ENCODE assay signal across 12 cellular contexts in the genomic region with DNA sequence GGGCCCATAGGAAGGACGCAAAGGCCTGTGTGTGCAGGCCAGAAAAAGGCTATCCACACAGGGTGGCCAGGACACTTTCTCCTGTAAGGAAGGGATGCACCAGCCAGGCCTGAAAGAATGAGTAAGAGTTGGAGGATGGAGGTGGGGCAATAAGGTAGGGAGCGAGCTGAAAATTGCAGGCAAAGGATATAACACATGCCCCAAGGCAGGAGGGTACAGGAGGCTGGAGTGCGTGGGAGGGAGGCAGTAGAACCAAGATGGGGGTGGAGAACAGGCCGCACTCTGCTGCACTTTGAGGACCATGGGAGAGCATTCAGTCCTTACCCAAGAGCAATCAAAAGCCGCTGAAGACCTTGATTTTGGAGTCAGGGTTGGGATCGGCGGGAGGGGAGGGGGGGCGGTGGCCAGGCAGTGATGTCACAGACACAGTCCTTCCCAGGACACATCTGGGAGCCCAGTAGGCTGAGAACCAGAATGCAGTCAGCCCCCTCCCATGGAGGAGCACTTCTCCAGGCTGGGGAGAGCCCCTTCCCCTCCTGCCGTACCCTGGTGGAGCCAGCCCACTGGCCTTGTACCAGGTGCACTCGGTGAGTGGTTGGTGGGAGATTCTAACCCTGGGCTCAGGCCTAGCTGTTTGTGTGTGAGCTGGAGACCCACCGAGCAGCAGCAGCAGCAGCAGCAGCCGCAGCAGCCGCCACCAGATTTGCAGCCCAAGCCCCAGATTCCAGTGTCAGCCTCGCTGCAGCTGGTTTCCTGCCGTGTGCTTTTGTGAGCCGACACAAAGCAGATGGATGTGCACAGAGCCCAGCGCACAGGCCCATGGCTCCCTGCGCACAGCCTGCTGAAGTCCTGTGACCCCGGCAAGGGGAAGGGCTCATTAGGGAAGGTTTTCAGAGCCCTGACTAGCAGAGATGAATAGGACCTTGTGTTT. TPM values are rescaled to one million over a fixed set of nuclear protein-coding genes. Genes with fewer than 3 reads are reported as not detected.
DNase-seq lines count a peak whose midpoint lies in the region; ATAC-seq, FAIRE-seq and TF ChIP-seq lines count a peak whose summit lies in the region.
"Had no signal": no experiment of that assay in that cellular context is flagged by ENCODE, and none has a peak within 500 bp of the region (broad histone marks: within the 10 kb centered on the region; RNA-seq: fewer than 3 reads in every experiment).

No MANE protein-coding gene starts in this region.

- H3K27me3 ChIP-seq in HepG2 (ENCODE audit: control insufficient read depth in 1 of 2, insufficient read depth in 2 of 2, low read length in 2 of 2) (no peaks in the 10 kb centered on the region; a peak in 1 of 5 replicates), right lobe of liver (no peaks in the 10 kb centered on the region), body of pancreas (no peaks in the 10 kb centered on the region), upper lobe of right lung (no peaks in the 10 kb centered on the region)
- H3K27me3 ChIP-seq: brain microvascular endothelial cell, gastroesophageal sphincter had no signal

- no peak overlapping the region for H3K4me2 ChIP-seq in HepG2 (ENCODE audit: low read depth, low read length)

- H3K9ac ChIP-seq in HepG2 (ENCODE audit: insufficient read depth, low read depth, low read length), result no peak overlapping the region

- POLR2A ChIA-PET in HepG2 (lab: Yijun Ruan, JAX), result interaction anchor here (0.7 to 21.3 kb wide), 8 partner anchors 16 to 211 kb away, joined by 3 to 839 read pairs (median 8); a partner anchor contains a TSS

- intact Hi-C loops in HepG2 (cut with micrococcal nuclease; ENCODE audit: unreplicated experiment), result no loop called here
- intact Hi-C loops in right lobe of liver (cut with DNase I), result loop anchor here in 1 of 2 donors (5.0 kb wide), 1 partner anchor 138 kb away; no protein-coding TSS in a partner anchor
- intact Hi-C loops in body of pancreas (cut with DNase I), result loop anchor here (10.0 kb wide), 1 partner anchor 205 kb away; no protein-coding TSS in a partner anchor
- intact Hi-C loops in upper lobe of right lung (cut with DNase I), result loop anchor here (5.0 to 10.0 kb wide), 2 partner anchors 128 to 145 kb away; a partner anchor contains a TSS

- ATAC-seq in HepG2, result no peak
- no peak for ATAC-seq in right lobe of liver
- ATAC-seq in body of pancreas, result no peak
- ATAC-seq in upper lobe of right lung, result no peak
- no peak for ATAC-seq in HG03457 (IDR thresholded peaks at IDR 0.05; ENCODE audit: unreplicated experiment)
- ATAC-seq: gastroesophageal sphincter had no signal

- no TSS peak for BruUV-seq in HepG2 (replicated peaks; lab: Mats Ljungman, UMichigan)

- CTCF ChIA-PET in HepG2 (lab: Yijun Ruan, JAX; ENCODE audit: low intra/inter-chr PET ratio, low total read pairs), result no interaction called here

- H4K20me1 ChIP-seq in HepG2 (ENCODE audit: insufficient read depth, low read length), result no peaks in the 10 kb centered on the region

- no peak for TF ChIP-seq EP300 in HepG2 (IDR thresholded peaks at IDR 0.05; ENCODE audit: low read depth in 2 of 2, low read length in 2 of 2)
- TF ChIP-seq EP300 in HepG2 (CRISPR knock-in tag; IDR thresholded peaks at IDR 0.05; ENCODE audit: borderline replicate concordance), result no peak

- H3K27ac ChIP-seq in HepG2 (ENCODE audit: extremely low read length, insufficient read depth, low read length) (peak overlapping the region; percentile 89), right lobe of liver (peak overlapping the region in 1 of 3 donors; percentile 43), body of pancreas (peak overlapping the region; percentile 90 to 94 (median 94)), upper lobe of right lung (no peak overlapping the region)
- H3K27ac ChIP-seq: brain microvascular endothelial cell had no signal

- no peak for FAIRE-seq in HepG2 (lab: Jason Lieb, UNC)

- 90% methylated on average over 13 of the region's 19 CpGs for WGBS in HepG2 (ENCODE audit: low lambda C conversion rate)
- 82% methylated on average over 8 of the region's 19 CpGs for WGBS in right lobe of liver (ENCODE audit: insufficient coverage, low coverage, low lambda C conversion rate, missing lambda C conversion rate)
- WGBS in body of pancreas, 2 donors, result 59 to 73% methylated on average over 5 to 18 of the region's 19 CpGs

- no peak overlapping the region for H2AFZ ChIP-seq in HepG2 (ENCODE audit: low read length)

- H3K4me3 ChIP-seq in HepG2 (replicated peaks in 1 of 3; ENCODE audit: insufficient read depth in 1 of 3, low read depth in 2 of 3, low read length in 3 of 3), result no peak overlapping the region
- H3K4me3 ChIP-seq in right lobe of liver, result no peak overlapping the region
- no peak overlapping the region for H3K4me3 ChIP-seq in body of pancreas
- H3K4me3 ChIP-seq in upper lobe of right lung, result no peak overlapping the region
- H3K4me3 ChIP-seq: gastroesophageal sphincter had no signal

- in situ Hi-C loops in HepG2 (cut with HindIII; ENCODE audit: extremely low pct_ligation_motif_present, low pct_unique_long_range_greater_than_20kb), result loop anchor here (5.0 kb wide), 2 partner anchors 63 to 143 kb away; a partner anchor contains a TSS

- TF ChIP-seq RAD21 in HepG2 (CRISPR knock-in tag; IDR thresholded peaks at IDR 0.05), result no peak

- H3K4me1 ChIP-seq in HepG2 (ENCODE audit: insufficient read depth, low read length) (peaks cover 99% of the 10 kb centered on the region), right lobe of liver (peaks cover 2 to 91% (median 51%) of the 10 kb centered on the region in 4 donors), body of pancreas (peaks cover 96% of the 10 kb centered on the region), upper lobe of right lung (peaks cover 40% of the 10 kb centered on the region)

- no peak; a peak in 1 of 4 replicates for TF ChIP-seq POLR2A in HepG2 (IDR thresholded peaks at IDR 0.05; ENCODE audit: insufficient read depth in 1 of 2, low read depth in 2 of 2, low read length in 2 of 2)
- TF ChIP-seq POLR2A in right lobe of liver (IDR thresholded peaks at IDR 0.05), result no peak
- TF ChIP-seq POLR2A in body of pancreas (IDR thresholded peaks at IDR 0.05), result no peak

- no peaks in the 10 kb centered on the region; a peak in 1 of 5 replicates for H3K36me3 ChIP-seq in HepG2 (replicated peaks in 1 of 2; ENCODE audit: control insufficient read depth in 1 of 2, insufficient read depth in 2 of 2, low read length in 2 of 2)
- H3K36me3 ChIP-seq in right lobe of liver, result peaks cover 0 to 6% (median 0%) of the 10 kb centered on the region in 4 donors
- H3K36me3 ChIP-seq in body of pancreas (replicated peaks in 1 of 2; ENCODE audit: insufficient read depth in 1 of 2, low read depth in 2 of 2), result no peaks in the 10 kb centered on the region
- peaks cover 32% of the 10 kb centered on the region for H3K36me3 ChIP-seq in upper lobe of right lung

- H3K9me3 ChIP-seq in HepG2 (ENCODE audit: low read length) (no peaks in the 10 kb centered on the region), right lobe of liver (no peaks in the 10 kb centered on the region), body of pancreas (no peaks in the 10 kb centered on the region), upper lobe of right lung (no peaks in the 10 kb centered on the region)
- H3K9me3 ChIP-seq: gastroesophageal sphincter had no signal

- no peak for TF ChIP-seq CTCF in HepG2 (CRISPR knock-in tag; IDR thresholded peaks at IDR 0.05)
- no peak for TF ChIP-seq CTCF in right lobe of liver (IDR thresholded peaks at IDR 0.05)
- no peak for TF ChIP-seq CTCF in body of pancreas (IDR thresholded peaks at IDR 0.05)
- TF ChIP-seq CTCF in upper lobe of right lung (IDR thresholded peaks at IDR 0.05), result no peak

- DNase-seq in HepG2 (ENCODE audit: low spot score) (no peak), right lobe of liver (no peak), body of pancreas (peak in 1 of 4 donors; percentile 22), medulla oblongata (ENCODE audit: extremely low spot score) (peak; percentile 81), upper lobe of right lung (peak; percentile 55), NCI-H748 (lab: John Stamatoyannopoulos, UW; ENCODE audit: unreplicated experiment) (no peak), T-helper 9 cell (no peak)
- DNase-seq: NCI-H1105 treated with DMSO at 0.1 percent for 48 hours had no signal

- peaks cover 16% of the 10 kb centered on the region for H3K79me2 ChIP-seq in HepG2 (ENCODE audit: insufficient read depth, low read length)

RNA-seq across cellular contexts. Expression of a gene that starts 17.5 kb away (rescaled TPM):
- total RNA-seq in HepG2 (2016; rRNA removed; fragmentation: Illumina TruSeq; extraction: Trizol), result 46.4 and 52.4 TPM in 2 replicates
- total RNA-seq in HepG2 (2016; cell fraction: cytosol; rRNA removed; fragmentation: Illumina TruSeq; extraction: Trizol; ENCODE audit: low read depth), result 14.8 and 17.0 TPM in 2 replicates
- total RNA-seq in HepG2 (2016; cell fraction: insoluble cytoplasmic fraction; rRNA removed; fragmentation: Illumina TruSeq; extraction: Trizol), result 43.9 and 45.1 TPM in 2 replicates
- total RNA-seq in HepG2 (2016; cell fraction: membrane; rRNA removed; fragmentation: Illumina TruSeq; extraction: Trizol), result 53.6 and 57.7 TPM in 2 replicates
- 27.7 and 32.1 TPM in 2 replicates for total RNA-seq in HepG2 (2016; cell fraction: nucleus; rRNA removed; fragmentation: Illumina TruSeq; extraction: Trizol)
- polyA plus RNA-seq in HepG2 (2011; rRNA removed), result 30.2 and 35.0 TPM in 2 replicates
- 20.9 and 27.5 TPM in 2 replicates for polyA plus RNA-seq in HepG2 (2011; cell fraction: cytosol; rRNA removed)
- polyA plus RNA-seq in HepG2 (2011; cell fraction: nucleus; rRNA removed), result 14.0 and 17.7 TPM in 2 replicates
- polyA plus RNA-seq in HepG2 (2012), result 25.7 and 26.1 TPM in 2 replicates
- 12.7 TPM in 2 replicates for polyA plus RNA-seq in HepG2 (2016; cell fraction: cytosol; fragmentation: Illumina TruSeq; extraction: Trizol; ENCODE audit: low read depth)
- polyA plus RNA-seq in HepG2 (2016; cell fraction: insoluble cytoplasmic fraction; fragmentation: Illumina TruSeq; extraction: Trizol; ENCODE audit: low read depth), result 37.2 and 46.0 TPM in 2 replicates
- 34.9 and 37.7 TPM in 2 replicates for polyA plus RNA-seq in HepG2 (2016; cell fraction: membrane; fragmentation: Illumina TruSeq; extraction: Trizol; ENCODE audit: low read depth)
- 52.0 and 58.7 TPM in 2 replicates for polyA plus RNA-seq in HepG2 (2016; cell fraction: nucleus; fragmentation: Illumina TruSeq; extraction: Trizol; ENCODE audit: insufficient read depth, low read depth)
- 22.7 and 24.6 TPM in 2 replicates for polyA minus RNA-seq in HepG2 (2011; rRNA and poly(A)+ RNA removed; ENCODE audit: low replicate concordance)
- 31.7 and 31.9 TPM in 2 replicates for polyA minus RNA-seq in HepG2 (2011; cell fraction: cytosol; rRNA and poly(A)+ RNA removed)
- polyA minus RNA-seq in HepG2 (2011; cell fraction: nucleus; rRNA and poly(A)+ RNA removed), result 21.2 and 23.9 TPM in 2 replicates
- total RNA-seq in right lobe of liver, result 10 to 100 TPM; 13.9 to 17.4 (median 15.1) TPM
- total RNA-seq in body of pancreas, result 10 to 100 TPM; 21.3 to 27.0 TPM
- 57.7 TPM for total RNA-seq in upper lobe of right lung

RNA-seq across cellular contexts. Expression of a gene that starts 29.2 kb away (rescaled TPM):
- total RNA-seq in HepG2 (2016; rRNA removed; fragmentation: Illumina TruSeq; extraction: Trizol) (60.2 and 108 TPM in 2 replicates), right lobe of liver (10 to 100 TPM; 15.4 to 50.5 (median 31.0) TPM), body of pancreas (10 to 100 TPM; 71.2 to 85.6 TPM), upper lobe of right lung (105 TPM)
- 18.8 and 26.1 TPM in 2 replicates for total RNA-seq in HepG2 (2016; cell fraction: cytosol; rRNA removed; fragmentation: Illumina TruSeq; extraction: Trizol; ENCODE audit: low read depth)
- 62.5 and 109 TPM in 2 replicates for total RNA-seq in HepG2 (2016; cell fraction: insoluble cytoplasmic fraction; rRNA removed; fragmentation: Illumina TruSeq; extraction: Trizol)
- total RNA-seq in HepG2 (2016; cell fraction: membrane; rRNA removed; fragmentation: Illumina TruSeq; extraction: Trizol), result 14.5 and 18.9 TPM in 2 replicates
- total RNA-seq in HepG2 (2016; cell fraction: nucleus; rRNA removed; fragmentation: Illumina TruSeq; extraction: Trizol), result 195 TPM in 2 replicates
- 95.9 and 120 TPM in 2 replicates for polyA plus RNA-seq in HepG2 (2011; rRNA removed)
- 30.0 and 34.7 TPM in 2 replicates for polyA plus RNA-seq in HepG2 (2011; cell fraction: cytosol; rRNA removed)
- 415 and 478 TPM in 2 replicates for polyA plus RNA-seq in HepG2 (2011; cell fraction: nucleus; rRNA removed)
- polyA plus RNA-seq in HepG2 (2012), result 194 and 235 TPM in 2 replicates
- 7.1 and 8.6 TPM in 2 replicates for polyA plus RNA-seq in HepG2 (2016; cell fraction: cytosol; fragmentation: Illumina TruSeq; extraction: Trizol; ENCODE audit: low read depth)
- polyA plus RNA-seq in HepG2 (2016; cell fraction: insoluble cytoplasmic fraction; fragmentation: Illumina TruSeq; extraction: Trizol; ENCODE audit: low read depth), result 136 and 147 TPM in 2 replicates
- polyA plus RNA-seq in HepG2 (2016; cell fraction: membrane; fragmentation: Illumina TruSeq; extraction: Trizol; ENCODE audit: low read depth), result 13.0 and 18.1 TPM in 2 replicates
- 530 TPM in 2 replicates for polyA plus RNA-seq in HepG2 (2016; cell fraction: nucleus; fragmentation: Illumina TruSeq; extraction: Trizol; ENCODE audit: insufficient read depth, low read depth)
- polyA minus RNA-seq in HepG2 (2011; rRNA and poly(A)+ RNA removed; ENCODE audit: low replicate concordance), result 33.0 and 52.4 TPM in 2 replicates
- polyA minus RNA-seq in HepG2 (2011; cell fraction: cytosol; rRNA and poly(A)+ RNA removed), result 14.1 and 14.4 TPM in 2 replicates
- 321 and 363 TPM in 2 replicates for polyA minus RNA-seq in HepG2 (2011; cell fraction: nucleus; rRNA and poly(A)+ RNA removed)

RNA-seq across cellular contexts. Expression of a gene that starts 55.5 kb away (rescaled TPM):
- 18.0 and 25.2 TPM in 2 replicates for total RNA-seq in HepG2 (2016; rRNA removed; fragmentation: Illumina TruSeq; extraction: Trizol)
- 13.3 and 13.8 TPM in 2 replicates for total RNA-seq in HepG2 (2016; cell fraction: cytosol; rRNA removed; fragmentation: Illumina TruSeq; extraction: Trizol; ENCODE audit: low read depth)
- total RNA-seq in HepG2 (2016; cell fraction: insoluble cytoplasmic fraction; rRNA removed; fragmentation: Illumina TruSeq; extraction: Trizol), result 14.4 and 28.1 TPM in 2 replicates
- total RNA-seq in HepG2 (2016; cell fraction: membrane; rRNA removed; fragmentation: Illumina TruSeq; extraction: Trizol), result 23.1 and 25.2 TPM in 2 replicates
- 38.6 and 38.7 TPM in 2 replicates for total RNA-seq in HepG2 (2016; cell fraction: nucleus; rRNA removed; fragmentation: Illumina TruSeq; extraction: Trizol)
- polyA plus RNA-seq in HepG2 (2011; rRNA removed), result 50.5 and 50.7 TPM in 2 replicates
- 19.0 and 24.0 TPM in 2 replicates for polyA plus RNA-seq in HepG2 (2011; cell fraction: cytosol; rRNA removed)
- polyA plus RNA-seq in HepG2 (2011; cell fraction: nucleus; rRNA removed), result 331 and 391 TPM in 2 replicates
- polyA plus RNA-seq in HepG2 (2012), result 15.7 and 38.4 TPM in 2 replicates
- polyA plus RNA-seq in HepG2 (2016; cell fraction: cytosol; fragmentation: Illumina TruSeq; extraction: Trizol; ENCODE audit: low read depth), result 15.1 and 15.9 TPM in 2 replicates
- 17.3 and 21.5 TPM in 2 replicates for polyA plus RNA-seq in HepG2 (2016; cell fraction: insoluble cytoplasmic fraction; fragmentation: Illumina TruSeq; extraction: Trizol; ENCODE audit: low read depth)
- 23.7 and 24.5 TPM in 2 replicates for polyA plus RNA-seq in HepG2 (2016; cell fraction: membrane; fragmentation: Illumina TruSeq; extraction: Trizol; ENCODE audit: low read depth)
- polyA plus RNA-seq in HepG2 (2016; cell fraction: nucleus; fragmentation: Illumina TruSeq; extraction: Trizol; ENCODE audit: insufficient read depth, low read depth), result 84.3 and 87.4 TPM in 2 replicates
- 73.4 and 78.1 TPM in 2 replicates for polyA minus RNA-seq in HepG2 (2011; rRNA and poly(A)+ RNA removed; ENCODE audit: low replicate concordance)
- 10.9 and 17.8 TPM in 2 replicates for polyA minus RNA-seq in HepG2 (2011; cell fraction: cytosol; rRNA and poly(A)+ RNA removed)
- polyA minus RNA-seq in HepG2 (2011; cell fraction: nucleus; rRNA and poly(A)+ RNA removed), result 61.9 and 63.1 TPM in 2 replicates
- total RNA-seq in right lobe of liver, result 100 to 1,000 TPM; 146 to 286 (median 178) TPM
- 100 to 1,000 TPM; 130 to 163 TPM for total RNA-seq in body of pancreas
- 65.4 TPM for total RNA-seq in upper lobe of right lung
- total RNA-seq: activated CD8-positive, alpha-beta memory T cell treated with anti-CD3 and anti-CD28 coated beads for 36 hours had no signal

Comparison
In these comparisons a context has a peak if more than half of its experiments do, and no peak if none do; other contexts are left out.
1. DNase-seq: peak in medulla oblongata (single experiment) and upper lobe of right lung (single experiment); none in HepG2 (single experiment), right lobe of liver (0 of 3), NCI-H748 (single experiment) and T-helper 9 cell (single experiment).